Comparison of ENCODE assay signal across 8 cellular contexts in genomic region chr15:84079885-84080777, GRCh38.
DNase-seq lines count a peak whose midpoint lies in the region; ATAC-seq, FAIRE-seq and TF ChIP-seq lines count a peak whose summit lies in the region.

No MANE protein-coding gene starts in this region.

- H3K27me3 ChIP-seq in ovary = no peaks in the 10 kb centered on the region

- H3K4me1 ChIP-seq in ovary (ENCODE audit: insufficient read depth) = no peaks in the 10 kb centered on the region

- FAIRE-seq in urothelium cell line (lab: Jason Lieb, UNC) = peak; percentile 93

- peak; percentile 32 for DNase-seq in GM13977 (ENCODE audit: low spot score)
- peak; percentile 34 for DNase-seq in NCI-H510A treated with DMSO at 0.1 percent for 48 hours (lab: John Stamatoyannopoulos, UW)
- DNase-seq in head of caudate nucleus = peak; percentile 32 to 89 (median 68)
- peak; percentile 12 to 43 (median 19) for DNase-seq in ovary
- DNase-seq in urothelium cell line (ENCODE audit: low spot score) = no peak
- DNase-seq in GOT3 (lab: John Stamatoyannopoulos, UW) = no peak

- peak overlapping the region; percentile 4 for H3K4me3 ChIP-seq in ovary

- H3K27ac ChIP-seq in ovary = no peak overlapping the region

- no peak for TF ChIP-seq POLR2A in ovary (IDR thresholded peaks at IDR 0.05)

- H3K36me3 ChIP-seq in ovary = no peaks in the 10 kb centered on the region

- TF ChIP-seq CTCF in GM13977 (IDR thresholded peaks at IDR 0.05; ENCODE audit: extremely low read depth, insufficient read depth, missing control alignments) (no peak), ovary (IDR thresholded peaks at IDR 0.05) (no peak)

- H3K4me3 Mint-ChIP-seq in activated T-helper 17 cell treated with anti-CD3 and anti-CD28 coated beads, Interleukin-2, amount 50 U/mL, for 72 hours = peak overlapping the region; percentile 74

- in situ Hi-C loops in GM13977 (cut with MboI; ENCODE audit: low pct_unique_long_range_greater_than_20kb, low sequenced_read_pairs, unreplicated experiment) = no loop called here

- H3K9me3 ChIP-seq in ovary = no peaks in the 10 kb centered on the region

- TF ChIP-seq EP300 in ovary (IDR thresholded peaks at IDR 0.05) = no peak

- peak; percentile 90 for ATAC-seq in HG02884 (IDR thresholded peaks at IDR 0.05; ENCODE audit: unreplicated experiment)
- ATAC-seq in activated T-helper 17 cell treated with anti-CD3 and anti-CD28 coated beads, Interleukin-2, amount 50 U/mL, for 72 hours (replicated peaks) = peak; percentile 83

- intact Hi-C loops in head of caudate nucleus (cut with DNase I) (no loop called here), ovary (cut with DNase I) (no loop called here)

- H3K27ac Mint-ChIP-seq in activated T-helper 17 cell treated with anti-CD3 and anti-CD28 coated beads, Interleukin-2, amount 50 U/mL, for 72 hours = no peak overlapping the region

- no peaks in the 10 kb centered on the region for H3K9me3 Mint-ChIP-seq in activated T-helper 17 cell treated with anti-CD3 and anti-CD28 coated beads, Interleukin-2, amount 50 U/mL, for 72 hours

- no peaks in the 10 kb centered on the region for H3K36me3 Mint-ChIP-seq in activated T-helper 17 cell treated with anti-CD3 and anti-CD28 coated beads, Interleukin-2, amount 50 U/mL, for 72 hours (ENCODE audit: low read depth)

- H3K4me1 Mint-ChIP-seq in activated T-helper 17 cell treated with anti-CD3 and anti-CD28 coated beads, Interleukin-2, amount 50 U/mL, for 72 hours = peaks cover 5% of the 10 kb centered on the region

- 1 to 5% (median 3%) methylated on average over 61 to 65 of the region's 65 CpGs for WGBS in ovary, 3 donors

- H3K27me3 Mint-ChIP-seq in activated T-helper 17 cell treated with anti-CD3 and anti-CD28 coated beads, Interleukin-2, amount 50 U/mL, for 72 hours = peaks cover 53% of the 10 kb centered on the region

Comparison
In these comparisons a context has a peak if more than half of its experiments do, and no peak if none do; other contexts are left out.
1. DNase-seq: peak in GM13977 (single experiment), NCI-H510A treated with DMSO at 0.1 percent for 48 hours (single experiment), head of caudate nucleus (42 of 42) and ovary (5 of 5); none in urothelium cell line (single experiment) and GOT3 (single experiment).